ENCODE assay signal across 13 cellular contexts in genomic region chr1:168535536-168535935, GRCh38. TPM values are rescaled to one million over a fixed set of nuclear protein-coding genes. Genes with fewer than 3 reads are reported as not detected.
A peak's percentile ranks its signal among the peaks of the same experiment; 100 is the strongest.
DNase-seq lines count a peak whose midpoint lies in the region; ATAC-seq and TF ChIP-seq lines count a peak whose summit lies in the region.
"Had no signal": no experiment of that assay in that cellular context is flagged by ENCODE, and none has a peak within 500 bp of the region (broad histone marks: within the 10 kb centered on the region; RNA-seq: fewer than 3 reads in every experiment).

No MANE protein-coding gene starts in this region.

- H3K9me3 Mint-ChIP-seq in activated CD4-positive, alpha-beta T cell treated with anti-CD3 and anti-CD28 coated beads, Interleukin-2, amount 10 ng/mL, durations not matched to agents 7 days and 5 days = peaks cover 24% of the 10 kb centered on the region
- H3K9me3 Mint-ChIP-seq in T-cell = peaks cover 0 to 3% (median 0%) of the 10 kb centered on the region in 3 donors
- no peaks in the 10 kb centered on the region for H3K9me3 Mint-ChIP-seq in stimulated activated effector memory CD8-positive, alpha-beta T cell treated with anti-CD3 and anti-CD28 coated beads, Interleukin-12 subunit alpha, Interleukin-12 subunit beta, amount 100 ng/mL, for 72 hours

- peaks cover 68% of the 10 kb centered on the region for H3K4me1 Mint-ChIP-seq in activated CD4-positive, alpha-beta T cell treated with anti-CD3 and anti-CD28 coated beads, Interleukin-2, amount 10 ng/mL, durations not matched to agents 7 days and 5 days
- peaks cover 75 to 85% (median 77%) of the 10 kb centered on the region in 3 donors for H3K4me1 Mint-ChIP-seq in T-cell
- H3K4me1 Mint-ChIP-seq in stimulated activated effector memory CD8-positive, alpha-beta T cell treated with anti-CD3 and anti-CD28 coated beads, Interleukin-12 subunit alpha, Interleukin-12 subunit beta, amount 100 ng/mL, for 72 hours = peaks cover 63% of the 10 kb centered on the region

- no peak overlapping the region for H3K27ac ChIP-seq in gastrocnemius medialis
- H3K27ac ChIP-seq: left ventricle myocardium inferior, RWPE1, thyroid gland had no signal

- POLR2A ChIA-PET in activated CD4-positive, alpha-beta T cell treated with anti-CD3 and anti-CD28 coated beads, Interleukin-2, amount 10 ng/mL, durations not matched to agents 7 days and 5 days (lab: Charles Lee) = no interaction called here
- POLR2A ChIA-PET in T-cell (lab: Charles Lee) = interaction anchor here in 1 of 2 donors (0.5 kb wide), 1 partner anchor 95 kb away, joined by 4 read pairs; no protein-coding TSS in a partner anchor

- no peaks in the 10 kb centered on the region for H3K27me3 Mint-ChIP-seq in activated CD4-positive, alpha-beta T cell treated with anti-CD3 and anti-CD28 coated beads, Interleukin-2, amount 10 ng/mL, durations not matched to agents 7 days and 5 days
- H3K27me3 Mint-ChIP-seq in T-cell = no peaks in the 10 kb centered on the region

- peaks cover 42% of the 10 kb centered on the region for H3K36me3 Mint-ChIP-seq in activated CD4-positive, alpha-beta T cell treated with anti-CD3 and anti-CD28 coated beads, Interleukin-2, amount 10 ng/mL, durations not matched to agents 7 days and 5 days (ENCODE audit: low read depth)
- H3K36me3 Mint-ChIP-seq in T-cell = peaks cover 8% of the 10 kb centered on the region
- no peaks in the 10 kb centered on the region for H3K36me3 Mint-ChIP-seq in stimulated activated effector memory CD8-positive, alpha-beta T cell treated with anti-CD3 and anti-CD28 coated beads, Interleukin-12 subunit alpha, Interleukin-12 subunit beta, amount 100 ng/mL, for 72 hours

- H3K9me3 ChIP-seq in gastrocnemius medialis = no peaks in the 10 kb centered on the region
- H3K9me3 ChIP-seq: left ventricle myocardium inferior, thyroid gland had no signal

- H3K4me3 Mint-ChIP-seq in activated CD4-positive, alpha-beta T cell treated with anti-CD3 and anti-CD28 coated beads, Interleukin-2, amount 10 ng/mL, durations not matched to agents 7 days and 5 days = peak overlapping the region; percentile 59
- H3K4me3 Mint-ChIP-seq in T-cell = peak overlapping the region; percentile 47 to 65 (median 65)
- peak overlapping the region; percentile 29 for H3K4me3 Mint-ChIP-seq in stimulated activated effector memory CD8-positive, alpha-beta T cell treated with anti-CD3 and anti-CD28 coated beads, Interleukin-12 subunit alpha, Interleukin-12 subunit beta, amount 100 ng/mL, for 72 hours

- H3K27me3 ChIP-seq in gastrocnemius medialis = no peaks in the 10 kb centered on the region
- H3K27me3 ChIP-seq: thyroid gland had no signal

- DNase-seq in activated CD4-positive, alpha-beta T cell treated with anti-CD3 and anti-CD28 coated beads, Interleukin-2, amount 10 ng/mL, durations not matched to agents 7 days and 5 days = peak; percentile 62
- no peak for DNase-seq in activated CD4-positive, alpha-beta T cell treated with anti-CD3 and anti-CD28 coated beads for 48 hours
- peak in 19 of 34 experiments; percentile 14 to 46 (median 26) for DNase-seq in T-cell
- no peak for DNase-seq in stimulated activated effector memory CD8-positive, alpha-beta T cell treated with anti-CD3 and anti-CD28 coated beads, Interleukin-12 subunit alpha, Interleukin-12 subunit beta, amount 100 ng/mL, for 72 hours (ENCODE audit: low spot score in 2 of 2)
- DNase-seq in NCI-H2029 (lab: John Stamatoyannopoulos, UW) = no peak
- DNase-seq in COLO829 (ENCODE audit: low spot score) = no peak
- DNase-seq in gastrocnemius medialis = no peak
- DNase-seq: left ventricle myocardium inferior; stimulated activated CD4-positive, alpha-beta T cell treated with anti-CD3 and anti-CD28 coated beads, Interleukin-12 subunit alpha, Interleukin-12 subunit beta, amount 100 ng/mL, for 4 hours; thyroid gland had no signal

- H3K27ac Mint-ChIP-seq in activated CD4-positive, alpha-beta T cell treated with anti-CD3 and anti-CD28 coated beads, Interleukin-2, amount 10 ng/mL, durations not matched to agents 7 days and 5 days = peak overlapping the region; percentile 91
- H3K27ac Mint-ChIP-seq in T-cell = peak overlapping the region; percentile 93 to 94
- H3K27ac Mint-ChIP-seq in stimulated activated effector memory CD8-positive, alpha-beta T cell treated with anti-CD3 and anti-CD28 coated beads, Interleukin-12 subunit alpha, Interleukin-12 subunit beta, amount 100 ng/mL, for 72 hours = no peak overlapping the region

- H3K4me1 ChIP-seq in gastrocnemius medialis = no peaks in the 10 kb centered on the region
- H3K4me1 ChIP-seq: left ventricle myocardium inferior, thyroid gland had no signal

- no peak for TF ChIP-seq CTCF in gastrocnemius medialis (IDR thresholded peaks at IDR 0.05 in 4 of 5, conservative IDR thresholded peaks at IDR 0.05 in 1 of 5)

- ATAC-seq in HG02973 (IDR thresholded peaks at IDR 0.05; ENCODE audit: unreplicated experiment) (peak; percentile 48), T-cell (replicated peaks in 1 of 4) (peak; percentile 84 to 91 (median 85)), gastrocnemius medialis (no peak)
- peak; percentile 76 for ATAC-seq in stimulated activated effector memory CD8-positive, alpha-beta T cell treated with anti-CD3 and anti-CD28 coated beads, Interleukin-12 subunit alpha, Interleukin-12 subunit beta, amount 100 ng/mL, for 72 hours

- H3K4me3 ChIP-seq in gastrocnemius medialis = no peak overlapping the region
- H3K4me3 ChIP-seq: left ventricle myocardium inferior, thyroid gland had no signal

- in situ Hi-C loops in gastrocnemius medialis (cut with MboI; ENCODE audit: low sequenced_read_pairs in 4 of 4) = no loop called here

- H3K36me3 ChIP-seq in gastrocnemius medialis = no peaks in the 10 kb centered on the region
- H3K36me3 ChIP-seq: left ventricle myocardium inferior, thyroid gland had no signal

- intact Hi-C loops in gastrocnemius medialis (cut with DNase I; ENCODE audit: low total_unique reads) = no loop called here

- CTCF ChIA-PET in activated CD4-positive, alpha-beta T cell treated with anti-CD3 and anti-CD28 coated beads, Interleukin-2, amount 10 ng/mL, durations not matched to agents 7 days and 5 days (lab: Charles Lee) = interaction anchor here (0.7 to 2.3 kb wide), 13 partner anchors 12 to 193 kb away, joined by 3 to 10 read pairs (median 3); no protein-coding TSS in a partner anchor
- CTCF ChIA-PET in T-cell (lab: Charles Lee) = interaction anchor here (0.5 to 1.9 kb wide), 12 partner anchors 9 to 1013 kb away, joined by 3 to 8 read pairs (median 3); no protein-coding TSS in a partner anchor

- TF ChIP-seq POLR2A in gastrocnemius medialis (IDR thresholded peaks at IDR 0.05) = no peak

RNA-seq across cellular contexts. Expression of gene XCL2, which starts 8.3 kb away (rescaled TPM):
- total RNA-seq in activated CD4-positive, alpha-beta T cell treated with anti-CD3 and anti-CD28 coated beads, Interleukin-2, amount 10 ng/mL, durations not matched to agents 7 days and 5 days = not detected
- total RNA-seq in T-cell = 10 to 100 TPM in 1 of 5 donors, 1 to 10 TPM in 4; 1.7 to 10.8 (median 4.7) TPM
- total RNA-seq in gastrocnemius medialis = 1 to 10 TPM in 1 of 4 donors, not detected in 3; 1.5 TPM
- total RNA-seq: endothelial cell of umbilical vein, thyroid gland had no signal

RNA-seq across cellular contexts. Expression of gene XCL1, which starts 40.9 kb away (rescaled TPM):
- under 1 TPM in 1 of 2 experiments, not detected in 1; 0.15 TPM for total RNA-seq in activated CD4-positive, alpha-beta T cell treated with anti-CD3 and anti-CD28 coated beads, Interleukin-2, amount 10 ng/mL, durations not matched to agents 7 days and 5 days
- total RNA-seq in T-cell = 1 to 10 TPM in 3 of 5 donors, under 1 TPM in 2; 0.45 to 5.0 (median 3.5) TPM
- total RNA-seq in gastrocnemius medialis = not detected
- total RNA-seq: endothelial cell of umbilical vein had no signal

Comparison
In these comparisons a context has a peak if more than half of its experiments do, and no peak if none do; other contexts are left out.
1. DNase-seq: peak in activated CD4-positive, alpha-beta T cell treated with anti-CD3 and anti-CD28 coated beads, Interleukin-2, amount 10 ng/mL, durations not matched to agents 7 days and 5 days (single experiment) and T-cell (19 of 34); none in activated CD4-positive, alpha-beta T cell treated with anti-CD3 and anti-CD28 coated beads for 48 hours (single experiment), stimulated activated effector memory CD8-positive, alpha-beta T cell treated with anti-CD3 and anti-CD28 coated beads, Interleukin-12 subunit alpha, Interleukin-12 subunit beta, amount 100 ng/mL, for 72 hours (0 of 2), NCI-H2029 (single experiment), COLO829 (single experiment) and gastrocnemius medialis (0 of 2).
2. ATAC-seq: peak in HG02973 (single experiment), T-cell (4 of 4) and stimulated activated effector memory CD8-positive, alpha-beta T cell treated with anti-CD3 and anti-CD28 coated beads, Interleukin-12 subunit alpha, Interleukin-12 subunit beta, amount 100 ng/mL, for 72 hours (single experiment); none in gastrocnemius medialis (0 of 2).
3. Peak in every context shown above with its lines, with median percentiles within 50 percentile points of each other: H3K4me3 Mint-ChIP-seq.